ENCODE assay signal across 1 cellular context in genomic region chr9:75438716-75439115, GRCh38.
A peak's percentile ranks its signal among the peaks of the same experiment; 100 is the strongest.
TF ChIP-seq lines count a peak whose summit lies in the region.

No MANE protein-coding gene starts in this region.

TF ChIP-seq in GM12878, 131 proteins besides CTCF, POLR2A, EP300 and RAD21 (continued from another document):
- TF ChIP-seq ZBTB4 (CRISPR knock-in tag; IDR thresholded peaks at IDR 0.05): no peak
- TF ChIP-seq MEF2B (IDR thresholded peaks at IDR 0.05; ENCODE audit: partially characterized antibody, poor library complexity, severe bottlenecking): no peak
- TF ChIP-seq NR2F1 (conservative IDR thresholded peaks at IDR 0.05): no peak
- TF ChIP-seq TARDBP (IDR thresholded peaks at IDR 0.05; ENCODE audit: borderline replicate concordance): no peak
- no peak for TF ChIP-seq PAX8 (IDR thresholded peaks at IDR 0.05)
- TF ChIP-seq SPI1 (IDR thresholded peaks at IDR 0.05; ENCODE audit: borderline replicate concordance, insufficient read depth, low read depth, low read length): peak; percentile 89
- TF ChIP-seq CBX5 (IDR thresholded peaks at IDR 0.05; ENCODE audit: low read depth): no peak
- no peak for TF ChIP-seq FOS (IDR thresholded peaks at IDR 0.05; ENCODE audit: borderline replicate concordance, extremely low read depth, insufficient read length)
- TF ChIP-seq RAD51 (IDR thresholded peaks at IDR 0.05): no peak
- TF ChIP-seq RCOR1 (conservative IDR thresholded peaks at IDR 0.05; ENCODE audit: low read depth, low read length): no peak
